ENCODE assay signal across 1 cellular context in genomic region chr5:40911278-40911677, GRCh38.
TF ChIP-seq lines count a peak whose summit lies in the region.

No MANE protein-coding gene starts in this region.

TF ChIP-seq in liver, 16 proteins besides CTCF, POLR2A, EP300 and RAD21 (continued from another document):
- TF ChIP-seq GABPA (IDR thresholded peaks at IDR 0.05 in 1 of 2, conservative IDR thresholded peaks at IDR 0.05 in 1 of 2) (no peak), FOXA1 (IDR thresholded peaks at IDR 0.05) (no peak), NR2F2 (IDR thresholded peaks at IDR 0.05) (no peak), HNF4G (IDR thresholded peaks at IDR 0.05) (no peak)
- TF ChIP-seq, protein P1, sequence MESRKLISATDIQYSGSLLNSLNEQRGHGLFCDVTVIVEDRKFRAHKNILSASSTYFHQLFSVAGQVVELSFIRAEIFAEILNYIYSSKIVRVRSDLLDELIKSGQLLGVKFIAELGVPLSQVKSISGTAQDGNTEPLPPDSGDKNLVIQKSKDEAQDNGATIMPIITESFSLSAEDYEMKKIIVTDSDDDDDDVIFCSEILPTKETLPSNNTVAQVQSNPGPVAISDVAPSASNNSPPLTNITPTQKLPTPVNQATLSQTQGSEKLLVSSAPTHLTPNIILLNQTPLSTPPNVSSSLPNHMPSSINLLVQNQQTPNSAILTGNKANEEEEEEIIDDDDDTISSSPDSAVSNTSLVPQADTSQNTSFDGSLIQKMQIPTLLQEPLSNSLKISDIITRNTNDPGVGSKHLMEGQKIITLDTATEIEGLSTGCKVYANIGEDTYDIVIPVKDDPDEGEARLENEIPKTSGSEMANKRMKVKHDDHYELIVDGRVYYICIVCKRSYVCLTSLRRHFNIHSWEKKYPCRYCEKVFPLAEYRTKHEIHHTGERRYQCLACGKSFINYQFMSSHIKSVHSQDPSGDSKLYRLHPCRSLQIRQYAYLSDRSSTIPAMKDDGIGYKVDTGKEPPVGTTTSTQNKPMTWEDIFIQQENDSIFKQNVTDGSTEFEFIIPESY (IDR thresholded peaks at IDR 0.05) = no peak
TF ChIP-seq in liver: peak in this region for 0.
